ENCODE assay signal across 28 cellular contexts in the genomic region with DNA sequence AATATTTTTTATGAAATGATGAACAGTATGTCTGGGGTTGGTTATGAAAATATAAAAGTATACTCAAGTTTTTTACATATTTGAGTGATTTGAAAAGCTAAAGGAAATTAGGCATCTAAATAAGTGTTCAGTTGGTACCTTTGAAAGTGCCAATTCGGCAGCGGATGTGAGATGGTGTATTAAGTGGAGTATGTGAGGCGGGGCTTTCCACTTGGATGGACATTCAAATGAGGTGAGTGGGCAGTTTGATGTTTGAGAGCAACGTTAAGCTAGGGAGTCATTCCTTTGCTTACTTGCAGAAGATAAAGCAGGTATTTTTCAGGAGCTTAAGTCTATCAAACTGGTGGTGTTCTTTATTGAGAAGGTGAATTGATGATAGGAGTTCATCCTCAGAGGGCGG.
"Had no signal": no experiment of that assay in that cellular context is flagged by ENCODE, and none has a peak within 500 bp of the region (broad histone marks: within the 10 kb centered on the region; RNA-seq: fewer than 3 reads in every experiment).

No MANE protein-coding gene starts in this region.

- H3K9me3 ChIP-seq: colonic mucosa, esophagus muscularis mucosa, gastroesophageal sphincter, heart left ventricle, left lung, mucosa of descending colon, prostate gland, sigmoid colon, testis, tibial artery had no signal

- H3K9me3 Mint-ChIP-seq: mesothelial cell of epicardium; naive B cell; nephron; stimulated activated effector memory CD8-positive, alpha-beta T cell treated with anti-CD3 and anti-CD28 coated beads, Interleukin-12 subunit alpha, Interleukin-12 subunit beta, amount 100 ng/mL, for 72 hours; type B pancreatic cell had no signal

- H3K36me3 ChIP-seq: colonic mucosa, esophagus muscularis mucosa, gastroesophageal sphincter, heart left ventricle, left lung, prostate gland, sigmoid colon, tibial artery had no signal

- H3K36me3 Mint-ChIP-seq: naive B cell; stimulated activated effector memory CD8-positive, alpha-beta T cell treated with anti-CD3 and anti-CD28 coated beads, Interleukin-12 subunit alpha, Interleukin-12 subunit beta, amount 100 ng/mL, for 72 hours had no signal

- H3K4me3 Mint-ChIP-seq: mesothelial cell of epicardium; naive B cell; nephron; stimulated activated effector memory CD8-positive, alpha-beta T cell treated with anti-CD3 and anti-CD28 coated beads, Interleukin-12 subunit alpha, Interleukin-12 subunit beta, amount 100 ng/mL, for 72 hours; type B pancreatic cell had no signal

- ATAC-seq: foreskin keratinocyte; gastroesophageal sphincter; heart left ventricle; left cardiac atrium; left lung; mucosa of descending colon; right cardiac atrium; stimulated activated effector memory CD8-positive, alpha-beta T cell treated with anti-CD3 and anti-CD28 coated beads, Interleukin-12 subunit alpha, Interleukin-12 subunit beta, amount 100 ng/mL, for 72 hours; stimulated activated naive CD8-positive, alpha-beta T cell treated with anti-CD3 and anti-CD28 coated beads, Interleukin-15, Interleukin-2, amounts not matched to agents 100 U/mL and 50 U/mL, for 24 hours had no signal

- H3K4me3 ChIP-seq: colonic mucosa, esophagus muscularis mucosa, gastroesophageal sphincter, heart left ventricle, hepatocyte, left lung, mucosa of descending colon, prostate gland, sigmoid colon, testis, tibial artery had no signal

- H3K4me1 ChIP-seq: colonic mucosa, esophagus muscularis mucosa, foreskin keratinocyte, gastroesophageal sphincter, heart left ventricle, left lung, prostate gland, sigmoid colon, testis, tibial artery had no signal

- H3K27ac ChIP-seq: colonic mucosa, esophagus muscularis mucosa, foreskin keratinocyte, gastroesophageal sphincter, heart left ventricle, hepatocyte, left lung, prostate gland, sigmoid colon, testis, tibial artery had no signal

- H3K4me1 Mint-ChIP-seq: naive B cell; nephron; stimulated activated effector memory CD8-positive, alpha-beta T cell treated with anti-CD3 and anti-CD28 coated beads, Interleukin-12 subunit alpha, Interleukin-12 subunit beta, amount 100 ng/mL, for 72 hours had no signal

- H3K27me3 Mint-ChIP-seq: naive B cell, type B pancreatic cell had no signal

- H3K27me3 ChIP-seq: colonic mucosa, esophagus muscularis mucosa, foreskin keratinocyte, gastroesophageal sphincter, heart left ventricle, hepatocyte, left lung, sigmoid colon, testis, tibial artery had no signal

- DNase-seq: colonic mucosa; dermis blood vessel endothelial cell; effector memory CD4-positive, alpha-beta T cell; foreskin keratinocyte; heart left ventricle; kidney; left cardiac atrium; left lung; mesenchymal stem cell; mucosa of descending colon; naive B cell; nucleus accumbens; right cardiac atrium; sigmoid colon; stimulated activated CD4-positive, alpha-beta T cell treated with anti-CD3 and anti-CD28 coated beads, Interleukin-2, amount 100 ng/mL, for 24 hours; stimulated activated CD4-positive, alpha-beta T cell treated with anti-CD3 and anti-CD28 coated beads, Interleukin-4, amount 100 ng/mL, for 24 hours; stimulated activated naive CD8-positive, alpha-beta T cell treated with anti-CD3 and anti-CD28 coated beads, Interleukin-15, Interleukin-2, amounts not matched to agents 100 U/mL and 50 U/mL, for 24 hours; substantia nigra; testis; tibial artery had no signal

- H3K27ac Mint-ChIP-seq: mesothelial cell of epicardium; naive B cell; nephron; stimulated activated effector memory CD8-positive, alpha-beta T cell treated with anti-CD3 and anti-CD28 coated beads, Interleukin-12 subunit alpha, Interleukin-12 subunit beta, amount 100 ng/mL, for 72 hours; type B pancreatic cell had no signal
